In the genomic region with DNA sequence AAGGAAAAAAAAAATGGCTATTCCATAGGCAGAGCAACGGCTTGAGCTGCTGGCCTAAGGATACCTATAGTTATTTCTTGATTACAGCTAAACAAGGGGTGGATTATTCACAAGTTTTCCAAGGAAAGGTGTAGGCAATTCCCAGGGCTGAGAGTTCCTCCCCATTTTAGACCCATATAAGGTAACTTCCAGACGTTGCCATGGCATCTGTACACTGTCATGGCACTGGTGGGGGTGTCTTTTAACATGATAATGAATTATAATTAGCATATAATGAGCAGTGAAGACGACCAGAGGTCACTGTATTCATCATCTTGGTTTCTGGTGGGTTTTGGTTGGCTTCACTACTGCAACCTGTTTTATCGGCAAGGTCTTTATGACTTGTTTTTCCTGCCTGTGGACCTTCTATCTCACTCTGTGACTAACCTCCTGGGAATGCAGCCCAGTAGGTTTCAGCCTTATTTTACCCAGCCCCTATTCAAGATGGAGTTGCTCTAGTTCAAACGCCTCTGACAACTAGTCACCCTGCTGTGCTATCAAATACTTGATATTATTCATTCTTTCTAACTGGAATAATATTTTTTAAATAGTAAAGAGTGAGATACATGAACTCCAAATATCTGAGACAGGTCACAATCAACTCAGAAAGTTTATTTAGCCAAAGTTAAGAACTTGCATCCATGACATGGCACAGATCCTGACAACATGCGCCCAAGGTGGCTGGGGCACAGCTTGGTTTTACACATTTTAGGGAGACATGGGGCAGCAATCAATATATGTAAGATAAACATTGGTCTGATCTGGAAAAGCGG, we compare ENCODE assay signal across 8 cellular contexts. TPM values are rescaled to one million over a fixed set of nuclear protein-coding genes. Genes with fewer than 3 reads are reported as not detected.
DNase-seq lines count a peak whose midpoint lies in the region; ATAC-seq and TF ChIP-seq lines count a peak whose summit lies in the region.

No MANE protein-coding gene starts in this region.

- H3K27me3 Mint-ChIP-seq in Caco-2 (ENCODE audit: insufficient read depth, unreplicated experiment): no peaks in the 10 kb centered on the region
- H3K27me3 Mint-ChIP-seq in naive thymus-derived CD8-positive, alpha-beta T cell: no peaks in the 10 kb centered on the region

- ATAC-seq in naive thymus-derived CD8-positive, alpha-beta T cell: no peak
- no peak for ATAC-seq in activated CD4-positive, CD25-positive, alpha-beta regulatory T cell treated with anti-CD3 and anti-CD28 coated beads, Interleukin-2, amount 50 U/mL, for 24 hours

- H3K27me3 ChIP-seq in Caco-2 (replicated peaks; ENCODE audit: control insufficient read depth, insufficient read depth, low read length): no peaks in the 10 kb centered on the region
- H3K27me3 ChIP-seq in dorsolateral prefrontal cortex: no peaks in the 10 kb centered on the region

- no peaks in the 10 kb centered on the region; the same call in 1 of the 2 replicates for H3K36me3 ChIP-seq in Caco-2 (ENCODE audit: control insufficient read depth, insufficient read depth, low read length)

- H3K4me1 Mint-ChIP-seq in Caco-2 (ENCODE audit: low read depth, unreplicated experiment): peaks cover 6% of the 10 kb centered on the region
- peaks cover 13 to 46% (median 31%) of the 10 kb centered on the region in 4 donors for H3K4me1 Mint-ChIP-seq in naive thymus-derived CD8-positive, alpha-beta T cell

- H3K27ac ChIP-seq in dorsolateral prefrontal cortex: peak overlapping the region in 3 of 59 donors; percentile 18 to 97 (median 96)

- CTCF ChIA-PET in Caco-2 (lab: Charles Lee): no interaction called here

- peak; percentile 81 for DNase-seq in Caco-2
- peak; percentile 35 for DNase-seq in NCI-H226
- DNase-seq in dorsolateral prefrontal cortex: no peak
- no peak for DNase-seq in naive thymus-derived CD8-positive, alpha-beta T cell
- no peak for DNase-seq in COLO829 (ENCODE audit: low spot score)
- DNase-seq in HCEC 1CT: no peak
- DNase-seq in NCI-H1105 (lab: John Stamatoyannopoulos, UW): no peak

- H3K4me3 ChIP-seq in Caco-2 (ENCODE audit: low read depth, low read length) (peak overlapping the region; percentile 85), dorsolateral prefrontal cortex (peak overlapping the region in 58 of 59 donors; percentile 59 to 98 (median 89))

- intact Hi-C loops in Caco-2 (cut with micrococcal nuclease; ENCODE audit: unreplicated experiment) (loop anchor here (2.0 to 5.0 kb wide), 3 partner anchors 68 to 377 kb away; partner anchors contain the start of gene NDUFAF4), dorsolateral prefrontal cortex (cut with DNase I) (loop anchor here in 1 of 2 donors (5.0 kb wide), 1 partner anchor 503 kb away; the partner anchor contains the start of gene FUT9)

- peaks cover 18% of the 10 kb centered on the region for H3K4me1 ChIP-seq in Caco-2

- POLR2A ChIA-PET in Caco-2 (lab: Charles Lee): no interaction called here
- POLR2A ChIA-PET in naive thymus-derived CD8-positive, alpha-beta T cell (lab: Charles Lee): interaction anchor here (4.3 kb wide), 1 partner anchor 21 kb away, joined by 40 read pairs; no protein-coding TSS in a partner anchor

- BruUV-seq in Caco-2 (replicated peaks; lab: Mats Ljungman, UMichigan): no TSS peak

- H3K36me3 Mint-ChIP-seq in Caco-2 (ENCODE audit: insufficient read depth, unreplicated experiment): peaks cover 13% of the 10 kb centered on the region
- H3K36me3 Mint-ChIP-seq in naive thymus-derived CD8-positive, alpha-beta T cell: peaks cover 0 to 6% (median 0%) of the 10 kb centered on the region in 3 donors

- no peaks in the 10 kb centered on the region for H3K9me3 ChIP-seq in Caco-2

- TF ChIP-seq CTCF in Caco-2 (IDR thresholded peaks at IDR 0.05; ENCODE audit: insufficient read depth in 1 of 2, low read depth in 1 of 2, low read length in 1 of 2, severe bottlenecking in 1 of 2, unreplicated experiment in 1 of 2): no peak
- no peak for TF ChIP-seq CTCF in dorsolateral prefrontal cortex (IDR thresholded peaks at IDR 0.05 in 54 of 56, conservative IDR thresholded peaks at IDR 0.05 in 2 of 56; ENCODE audit: low read depth in 1 of 56, partially characterized antibody in 56 of 56)

- peak overlapping the region; percentile 93 for H3K4me3 Mint-ChIP-seq in Caco-2 (ENCODE audit: unreplicated experiment)
- peak overlapping the region; percentile 97 to 100 (median 99) for H3K4me3 Mint-ChIP-seq in naive thymus-derived CD8-positive, alpha-beta T cell

- H3K27ac Mint-ChIP-seq in Caco-2 (ENCODE audit: unreplicated experiment): peak overlapping the region; percentile 99
- H3K27ac Mint-ChIP-seq in naive thymus-derived CD8-positive, alpha-beta T cell: peak overlapping the region; percentile 75 to 100 (median 100)

- no peaks in the 10 kb centered on the region for H3K9me3 Mint-ChIP-seq in Caco-2 (ENCODE audit: unreplicated experiment)
- no peaks in the 10 kb centered on the region for H3K9me3 Mint-ChIP-seq in naive thymus-derived CD8-positive, alpha-beta T cell

RNA-seq across cellular contexts. Expression of gene UFL1, which starts 1.4 kb away (rescaled TPM):
- total RNA-seq in Caco-2 (2022) (19.4 and 21.9 TPM in 2 replicates), dorsolateral prefrontal cortex (10 to 100 TPM; 15.1 to 45.3 (median 22.6) TPM)
- total RNA-seq in naive thymus-derived CD8-positive, alpha-beta T cell: 10 to 100 TPM; 37.3 to 40.2 TPM
- 10 to 100 TPM; 17.9 to 22.6 (median 21.1) TPM for polyA plus RNA-seq in naive thymus-derived CD8-positive, alpha-beta T cell

RNA-seq across cellular contexts. Expression of gene FHL5, which starts 42.7 kb away (rescaled TPM):
- total RNA-seq in Caco-2 (2022) (not detected in 2 replicates), dorsolateral prefrontal cortex (10 to 100 TPM in 19 of 120 experiments, 1 to 10 TPM in 99, under 1 TPM in 2; 0.75 to 41.3 (median 5.0) TPM)
- total RNA-seq in naive thymus-derived CD8-positive, alpha-beta T cell: not detected
- polyA plus RNA-seq in naive thymus-derived CD8-positive, alpha-beta T cell: not detected

Comparison
In these comparisons a context has a peak if more than half of its experiments do, and no peak if none do; other contexts are left out.
1. DNase-seq: peak in Caco-2 (2 of 2) and NCI-H226 (single experiment); none in dorsolateral prefrontal cortex (0 of 10), naive thymus-derived CD8-positive, alpha-beta T cell (0 of 10), COLO829 (single experiment), HCEC 1CT (single experiment) and NCI-H1105 (single experiment).